Comparison of ENCODE assay signal across 23 cellular contexts in the genomic region with DNA sequence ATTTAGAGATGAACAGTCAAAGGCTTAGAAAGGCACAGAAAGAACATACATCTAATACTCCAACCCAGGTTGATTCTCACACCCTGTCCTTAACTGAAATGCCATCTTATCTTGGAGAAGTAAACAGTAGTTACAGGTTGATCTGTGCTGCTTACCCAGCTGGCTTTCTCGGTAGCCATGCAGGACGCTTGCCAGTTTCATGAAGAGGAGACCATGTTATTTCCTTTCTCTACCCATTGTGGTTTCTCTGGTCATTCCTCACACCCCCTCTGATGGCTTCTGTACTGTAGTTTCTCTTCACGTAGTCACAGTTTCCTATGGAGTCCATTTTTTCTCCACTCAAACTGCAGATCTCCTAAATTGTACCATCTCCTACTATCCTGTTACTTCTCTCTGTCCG.
"Had no signal": no experiment of that assay in that cellular context is flagged by ENCODE, and none has a peak within 500 bp of the region (broad histone marks: within the 10 kb centered on the region; RNA-seq: fewer than 3 reads in every experiment).

No MANE protein-coding gene starts in this region.

- H3K4me3 Mint-ChIP-seq: activated B cell treated with CpG ODN at 0.5 μM for 24 hours; activated CD4-positive, alpha-beta T cell treated with anti-CD3 and anti-CD28 coated beads, Interleukin-2, amount 10 ng/mL, durations not matched to agents 24 days and 14 days; activated CD8-positive, alpha-beta memory T cell treated with anti-CD3 and anti-CD28 coated beads, Interleukin-2, amount 10 ng/mL, durations not matched to agents 7 days and 5 days; activated naive CD4-positive, alpha-beta T cell treated with anti-CD3 and anti-CD28 coated beads, Interleukin-2, amount 50 U/mL, for 24 hours; activated T-cell treated with anti-CD3 and anti-CD28 coated beads, Interleukin-2, amount 50 U/mL, for 24 hours; activated T-helper 1 cell treated with anti-CD3 and anti-CD28 coated beads, Interleukin-12 subunit alpha, Interleukin-12 subunit beta, Interleukin-2, Interleukin-4 antibody, amounts not matched to agents 30 ng/mL and 10 ng/mL and 1 ng/mL, durations not matched to agents 14 hours and 24 hours and 36 hours; central memory CD8-positive, alpha-beta T cell; T-helper 17 cell had no signal

- H3K9me3 ChIP-seq: body of pancreas had no signal

- DNase-seq: activated B cell treated with CpG ODN at 0.5 μM for 24 hours; activated CD4-positive, alpha-beta T cell treated with anti-CD3 and anti-CD28 coated beads for 1 hour; activated CD4-positive, alpha-beta T cell treated with anti-CD3 and anti-CD28 coated beads, Interleukin-2, amount 10 ng/mL, durations not matched to agents 24 days and 14 days; activated CD4-positive, alpha-beta T cell treated with anti-CD3 and anti-CD28 coated beads, Interleukin-2, amount 50 U/mL, for 48 hours; activated CD8-positive, alpha-beta memory T cell treated with anti-CD3 and anti-CD28 coated beads, Interleukin-2, amount 10 ng/mL, durations not matched to agents 7 days and 5 days; activated effector memory CD4-positive, alpha-beta T cell treated with Interleukin-2 at 50 U/mL for 16 hours; activated naive CD4-positive, alpha-beta T cell; activated T-cell treated with anti-CD3 and anti-CD28 coated beads, Interleukin-2, amount 50 U/mL, for 24 hours; aorta; body of pancreas; NCI-H1092; NCI-H1417; NCI-H1930; NCI-H2171; NCI-H226; NCI-H526; NCI-H774; SIG-M5; T-helper 17 cell; T-helper 9 cell had no signal

- H3K27me3 Mint-ChIP-seq: activated B cell treated with CpG ODN at 0.5 μM for 24 hours; activated CD4-positive, alpha-beta T cell treated with anti-CD3 and anti-CD28 coated beads, Interleukin-2, amount 10 ng/mL, durations not matched to agents 24 days and 14 days; activated CD8-positive, alpha-beta memory T cell treated with anti-CD3 and anti-CD28 coated beads, Interleukin-2, amount 10 ng/mL, durations not matched to agents 7 days and 5 days had no signal

- H3K4me1 Mint-ChIP-seq: activated B cell treated with CpG ODN at 0.5 μM for 24 hours; activated CD4-positive, alpha-beta T cell treated with anti-CD3 and anti-CD28 coated beads, Interleukin-2, amount 10 ng/mL, durations not matched to agents 24 days and 14 days; activated CD8-positive, alpha-beta memory T cell treated with anti-CD3 and anti-CD28 coated beads, Interleukin-2, amount 10 ng/mL, durations not matched to agents 7 days and 5 days; activated naive CD4-positive, alpha-beta T cell treated with anti-CD3 and anti-CD28 coated beads, Interleukin-2, amount 50 U/mL, for 24 hours; central memory CD8-positive, alpha-beta T cell; T-helper 17 cell had no signal

- H3K36me3 Mint-ChIP-seq: activated CD8-positive, alpha-beta memory T cell treated with anti-CD3 and anti-CD28 coated beads, Interleukin-2, amount 10 ng/mL, durations not matched to agents 7 days and 5 days; activated naive CD4-positive, alpha-beta T cell treated with anti-CD3 and anti-CD28 coated beads, Interleukin-2, amount 50 U/mL, for 24 hours had no signal

- ATAC-seq: activated CD8-positive, alpha-beta memory T cell treated with anti-CD3 and anti-CD28 coated beads, Interleukin-2, amount 10 ng/mL, durations not matched to agents 7 days and 5 days; body of pancreas; T-helper 17 cell had no signal

- H3K9me3 Mint-ChIP-seq: activated B cell treated with CpG ODN at 0.5 μM for 24 hours; activated naive CD4-positive, alpha-beta T cell treated with anti-CD3 and anti-CD28 coated beads, Interleukin-2, amount 50 U/mL, for 24 hours; activated T-cell treated with anti-CD3 and anti-CD28 coated beads, Interleukin-2, amount 50 U/mL, for 24 hours; activated T-helper 1 cell treated with anti-CD3 and anti-CD28 coated beads, Interleukin-12 subunit alpha, Interleukin-12 subunit beta, Interleukin-2, Interleukin-4 antibody, amounts not matched to agents 30 ng/mL and 10 ng/mL and 1 ng/mL, durations not matched to agents 14 hours and 24 hours and 36 hours; central memory CD8-positive, alpha-beta T cell had no signal

- H3K27ac Mint-ChIP-seq: activated B cell treated with CpG ODN at 0.5 μM for 24 hours; activated CD4-positive, alpha-beta T cell treated with anti-CD3 and anti-CD28 coated beads, Interleukin-2, amount 10 ng/mL, durations not matched to agents 24 days and 14 days; activated CD8-positive, alpha-beta memory T cell treated with anti-CD3 and anti-CD28 coated beads, Interleukin-2, amount 10 ng/mL, durations not matched to agents 7 days and 5 days; activated naive CD4-positive, alpha-beta T cell treated with anti-CD3 and anti-CD28 coated beads, Interleukin-2, amount 50 U/mL, for 24 hours; activated T-cell treated with anti-CD3 and anti-CD28 coated beads, Interleukin-2, amount 50 U/mL, for 24 hours; activated T-helper 1 cell treated with anti-CD3 and anti-CD28 coated beads, Interleukin-12 subunit alpha, Interleukin-12 subunit beta, Interleukin-2, Interleukin-4 antibody, amounts not matched to agents 30 ng/mL and 10 ng/mL and 1 ng/mL, durations not matched to agents 14 hours and 24 hours and 36 hours; T-helper 17 cell had no signal

- H3K27me3 ChIP-seq: body of pancreas had no signal

- H3K4me3 ChIP-seq: body of pancreas had no signal

- H3K4me1 ChIP-seq: body of pancreas had no signal

- H3K27ac ChIP-seq: body of pancreas had no signal
